Comparison of ENCODE assay signal across 21 cellular contexts in the genomic region with DNA sequence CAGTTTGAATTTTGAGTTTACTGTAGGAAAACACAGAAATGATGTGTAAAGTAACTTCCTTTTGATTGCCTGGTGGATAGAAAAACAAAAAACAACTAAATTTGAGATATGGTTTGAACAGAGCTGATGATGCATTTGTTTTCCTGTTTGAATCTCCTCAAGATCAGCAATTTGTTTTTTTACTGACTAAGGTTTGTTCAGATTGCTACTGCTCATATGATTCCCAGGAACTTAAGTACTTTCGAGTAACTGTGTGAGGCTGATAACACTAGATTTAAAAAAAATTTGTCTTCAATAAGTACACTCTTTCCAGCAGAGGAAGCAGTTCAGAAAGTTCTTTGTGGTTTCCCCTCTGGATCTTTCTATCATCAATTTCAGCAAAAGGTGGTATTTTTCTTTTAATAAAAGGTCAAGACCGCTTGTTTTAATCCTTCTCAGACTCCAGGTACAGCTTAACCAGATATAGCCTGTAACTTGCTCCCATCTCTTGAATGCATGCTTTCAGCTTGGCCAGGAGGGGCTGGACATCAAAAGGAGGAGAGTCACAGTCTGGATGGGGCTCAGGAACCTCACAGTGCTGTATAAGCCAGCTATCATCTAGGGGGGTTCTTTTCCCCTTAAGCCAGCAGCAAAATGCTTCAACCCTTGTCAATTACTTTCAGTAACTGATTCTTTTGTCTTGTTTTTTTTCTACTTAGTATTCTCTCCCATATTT. TPM values are rescaled to one million over a fixed set of nuclear protein-coding genes. Genes with fewer than 3 reads are reported as not detected.
DNase-seq lines count a peak whose midpoint lies in the region; ATAC-seq, FAIRE-seq and TF ChIP-seq lines count a peak whose summit lies in the region.
"Had no signal": no experiment of that assay in that cellular context is flagged by ENCODE, and none has a peak within 500 bp of the region (broad histone marks: within the 10 kb centered on the region; RNA-seq: fewer than 3 reads in every experiment).

No MANE protein-coding gene starts in this region.

- no peaks in the 10 kb centered on the region for H3K79me2 ChIP-seq in GM12878 (ENCODE audit: control insufficient read depth, insufficient read depth, low read length)

- FAIRE-seq in GM12878 (lab: Jason Lieb, UNC): no peak
- FAIRE-seq: A549, K562 had no signal

- TF ChIP-seq CTCF in GM12878 (IDR thresholded peaks at IDR 0.05 in 2 of 3, conservative IDR thresholded peaks at IDR 0.05 in 1 of 3; ENCODE audit: control insufficient read depth in 2 of 3, extremely low read depth in 1 of 3, insufficient read depth in 1 of 3, low read depth in 3 of 3, low read length in 3 of 3) (no peak), tibial nerve (IDR thresholded peaks at IDR 0.05) (no peak)

- H3K4me3 ChIP-seq in GM12878: no peak overlapping the region
- no peak overlapping the region for H3K4me3 ChIP-seq in mesodermal cell (ENCODE audit: extremely low read depth, insufficient read depth, low read length, poor library complexity, severe bottlenecking)
- no peak overlapping the region for H3K4me3 ChIP-seq in tibial nerve
- H3K4me3 ChIP-seq: A549, HAP-1, K562, SJSA1 had no signal

- peak; percentile 32 for ATAC-seq in left ventricle myocardium superior
- ATAC-seq in GM12878: no peak
- ATAC-seq: A549, K562, PC-3 had no signal

- H3K9me3 ChIP-seq in GM12878 (replicated peaks; ENCODE audit: control insufficient read depth, insufficient read depth, low read length): peaks cover 10% of the 10 kb centered on the region
- H3K9me3 ChIP-seq in mesodermal cell (ENCODE audit: control insufficient read depth, low read length): no peaks in the 10 kb centered on the region
- H3K9me3 ChIP-seq in tibial nerve: peaks cover 0 to 10% (median under 1%) of the 10 kb centered on the region in 4 donors
- H3K9me3 ChIP-seq: A549, SJSA1 had no signal

- POLR2A ChIA-PET in GM12878 (lab: Charles Lee): no interaction called here

- H3K27ac ChIP-seq in GM12878 (ENCODE audit: control insufficient read depth, insufficient read depth): no peak overlapping the region
- H3K27ac ChIP-seq in mesodermal cell (ENCODE audit: low read depth, low read length, severe bottlenecking): peak overlapping the region; percentile 41
- H3K27ac ChIP-seq in tibial nerve: peak overlapping the region in 2 of 4 donors; percentile 33 to 63
- H3K27ac ChIP-seq: A549, C4-2B, RWPE1, SJSA1 had no signal

- RAD21 ChIA-PET in GM12878 (lab: Charles Lee; ENCODE audit: unreplicated experiment): interaction anchor here (1.7 to 2.0 kb wide), 2 partner anchors 49 to 55 kb away, joined by 3 to 5 read pairs; no protein-coding TSS in a partner anchor

- 30% methylated on average over 2 of the region's 2 CpGs for WGBS in GM12878 (ENCODE audit: insufficient coverage, insufficient replicate concordance, low lambda C conversion rate, missing lambda C conversion rate)
- 100% methylated on average over 1 of the region's 2 CpGs; no CpG with 5 or more reads in 1 of the 2 experiments for WGBS in mesodermal cell (ENCODE audit: insufficient coverage in 2 of 2), 2 experiments
- WGBS in tibial nerve, 2 donors: 36 to 54% methylated on average over 2 of the region's 2 CpGs

- TF ChIP-seq RAD21 in GM12878 (IDR thresholded peaks at IDR 0.05; ENCODE audit: insufficient read depth, low read depth, low read length): no peak

- no peaks in the 10 kb centered on the region for H3K27me3 ChIP-seq in GM12878 (replicated peaks in 1 of 2; ENCODE audit: control insufficient read depth in 2 of 2, insufficient read depth in 2 of 2, low read length in 1 of 2)
- H3K27me3 ChIP-seq in tibial nerve: no peaks in the 10 kb centered on the region
- H3K27me3 ChIP-seq: SJSA1 had no signal

- intact Hi-C loops in left ventricle myocardium superior (cut with micrococcal nuclease) (no loop called here), cardiac septum (cut with DNase I) (no loop called here), GM12878 (cut with micrococcal nuclease; ENCODE audit: unreplicated experiment) (loop anchor here (10.0 kb wide), 1 partner anchor 110 kb away; no protein-coding TSS in a partner anchor)

- TF ChIP-seq EP300 in GM12878 (IDR thresholded peaks at IDR 0.05; ENCODE audit: borderline replicate concordance in 1 of 2, control insufficient read depth in 1 of 2, low read depth in 2 of 2, low read length in 2 of 2): no peak
- TF ChIP-seq EP300 in tibial nerve (IDR thresholded peaks at IDR 0.05): peak; percentile 54 to 75

- H4K20me1 ChIP-seq in GM12878 (ENCODE audit: control insufficient read depth, insufficient read depth): no peaks in the 10 kb centered on the region

- CTCF ChIA-PET in GM12878 (lab: Yijun Ruan, JAX): interaction anchor here (0.6 to 11.9 kb wide), 6 partner anchors 19 to 1791 kb away, joined by 3 to 93 read pairs (median 6); no protein-coding TSS in a partner anchor

- no peak overlapping the region for H3K4me2 ChIP-seq in GM12878 (ENCODE audit: control insufficient read depth, insufficient read depth)
- H3K4me2 ChIP-seq: A549 had no signal

- TF ChIP-seq POLR2A in GM12878 (IDR thresholded peaks at IDR 0.05; ENCODE audit: low read depth, low read length): no peak
- TF ChIP-seq POLR2A in tibial nerve (IDR thresholded peaks at IDR 0.05): no peak

- no peak overlapping the region for H3K9ac ChIP-seq in GM12878 (ENCODE audit: control insufficient read depth, insufficient read depth, low read length)

- peak overlapping the region; percentile 15 for H2AFZ ChIP-seq in GM12878 (ENCODE audit: control insufficient read depth, low read depth, low read length)

- no TSS peak for BruUV-seq in GM12878 (replicated peaks; lab: Mats Ljungman, UMichigan)

- no peak for DNase-seq in left ventricle myocardium superior
- no peak for DNase-seq in cardiac septum (ENCODE audit: low spot score)
- DNase-seq in GM12878 (ENCODE audit: low read depth, low spot score): no peak
- no peak for DNase-seq in tibial nerve (ENCODE audit: low spot score in 2 of 2)
- DNase-seq in HPDE6-E6E7 (ENCODE audit: extremely low spot score): no peak
- no peak for DNase-seq in HuH-7 (ENCODE audit: low spot score)
- no peak for DNase-seq in DMS114 treated with DMSO at 0.1 percent for 48 hours (lab: John Stamatoyannopoulos, UW; ENCODE audit: unreplicated experiment)
- DNase-seq: DMS 273 treated with DMSO at 0.1 percent for 48 hours, NCI-H1417 treated with DMSO at 0.1 percent for 48 hours, NCI-H1930, NCI-H748 treated with DMSO at 0.1 percent for 48 hours, PC-3 had no signal

- in situ Hi-C loops in GM12878 (cut with MboI): no loop called here

- no peaks in the 10 kb centered on the region for H3K36me3 ChIP-seq in GM12878 (ENCODE audit: control insufficient read depth in 2 of 2, insufficient read depth in 2 of 2, low read length in 1 of 2)
- H3K36me3 ChIP-seq in mesodermal cell (ENCODE audit: control insufficient read depth, insufficient read depth, low read length): no peaks in the 10 kb centered on the region
- no peaks in the 10 kb centered on the region for H3K36me3 ChIP-seq in tibial nerve
- H3K36me3 ChIP-seq: HAP-1, SJSA1 had no signal

- peaks cover 32% of the 10 kb centered on the region for H3K4me1 ChIP-seq in GM12878 (ENCODE audit: control insufficient read depth, insufficient read depth, low read length)
- peaks cover 6% of the 10 kb centered on the region for H3K4me1 ChIP-seq in mesodermal cell (ENCODE audit: control insufficient read depth, insufficient read depth, low read length, poor library complexity, severe bottlenecking)
- no peaks in the 10 kb centered on the region for H3K4me1 ChIP-seq in tibial nerve
- H3K4me1 ChIP-seq: A549, SJSA1 had no signal

- SMC1A ChIA-PET in GM12878 (lab: Charles Lee; ENCODE audit: uncharacterized antibody, unreplicated experiment): interaction anchor here (0.8 to 3.0 kb wide), 10 partner anchors 8 to 304 kb away, joined by 3 to 11 read pairs (median 5); no protein-coding TSS in a partner anchor

RNA-seq across cellular contexts. Expression of a gene that starts 12.3 kb away (rescaled TPM):
- total RNA-seq in left ventricle myocardium superior (not detected), cardiac septum (not detected), GM12878 (2014; rRNA removed) (0.38 TPM in 1 of 2 replicates, not detected in the other), GM12878 (2014; rRNA removed; fragmentation: Illumina TruSeq; extraction: Trizol) (not detected in 2 replicates), GM12878 (2021) (not detected in 2 replicates), tibial nerve (not detected)
- total RNA-seq in GM12878 (2013; cell fraction: nucleolus; rRNA removed): not detected in 2 replicates
- not detected for polyA plus RNA-seq in GM12878 (2011; ENCODE audit: low read depth)
- polyA plus RNA-seq in GM12878 (2011; rRNA removed) (0.14 and 0.27 TPM in 2 replicates), GM12878 (2014; fragmentation: Illumina TruSeq; extraction: Trizol) (0.71 TPM in 1 of 2 replicates, not detected in the other), GM12878 (2014; fragmentation: Nextera tagmentation; extraction: Ambion mirVana) (under 1 TPM; 0.47 to 0.49 TPM), GM12878 (2014; rRNA removed) (not detected in 2 replicates), GM12878 (2016; fragmentation: Nextera tagmentation; extraction: Ambion mirVana) (under 1 TPM; 0.39 to 0.86 TPM)
- 0.28 TPM in 2 replicates for polyA plus RNA-seq in GM12878 (2011; cell fraction: cytosol; rRNA removed)
- 0.27 TPM in 1 of 2 replicates, not detected in the other for polyA plus RNA-seq in GM12878 (2011; cell fraction: nucleus; rRNA removed)
- not detected in 2 replicates for polyA plus RNA-seq in GM12878 (2012)
- 0.52 TPM in 1 of 2 replicates, not detected in the other for polyA minus RNA-seq in GM12878 (2011; rRNA and poly(A)+ RNA removed)
- not detected in 2 replicates for polyA minus RNA-seq in GM12878 (2011; cell fraction: cytosol; rRNA and poly(A)+ RNA removed)
- polyA minus RNA-seq in GM12878 (2011; cell fraction: nucleus; rRNA and poly(A)+ RNA removed): not detected in 2 replicates
- not detected for polyA plus RNA-seq in mesodermal cell (2013, experiment 1 of 2)
- not detected for polyA plus RNA-seq in mesodermal cell (2013, experiment 2 of 2)
- total RNA-seq: Daoy, K562, NCI-H460, PC-3, SJSA1 had no signal
- polyA plus RNA-seq: A549 had no signal

RNA-seq across cellular contexts. Expression of a gene that starts 34.3 kb away (rescaled TPM):
- total RNA-seq in left ventricle myocardium superior (13.4 TPM), cardiac septum (8.8 TPM), GM12878 (2014; rRNA removed) (0.27 and 0.56 TPM in 2 replicates), GM12878 (2014; rRNA removed; fragmentation: Illumina TruSeq; extraction: Trizol) (0.37 and 0.67 TPM in 2 replicates), GM12878 (2021) (0.88 and 1.2 TPM in 2 replicates), tibial nerve (10 to 100 TPM; 27.8 to 55.8 (median 38.3) TPM)
- total RNA-seq in GM12878 (2013; cell fraction: nucleolus; rRNA removed): 0.61 and 0.88 TPM in 2 replicates
- 0.33 TPM for polyA plus RNA-seq in GM12878 (2011; ENCODE audit: low read depth)
- polyA plus RNA-seq in GM12878 (2011; rRNA removed) (0.10 and 0.19 TPM in 2 replicates), GM12878 (2014; fragmentation: Illumina TruSeq; extraction: Trizol) (0.22 and 0.69 TPM in 2 replicates), GM12878 (2014; fragmentation: Nextera tagmentation; extraction: Ambion mirVana) (1 to 10 TPM; 1.8 to 2.4 TPM), GM12878 (2014; rRNA removed) (0.91 and 1.4 TPM in 2 replicates), GM12878 (2016; fragmentation: Nextera tagmentation; extraction: Ambion mirVana) (under 1 TPM; 0.19 to 0.24 TPM)
- 0.07 TPM in 1 of 2 replicates, not detected in the other for polyA plus RNA-seq in GM12878 (2011; cell fraction: cytosol; rRNA removed)
- 0.37 TPM in 1 of 2 replicates, not detected in the other for polyA plus RNA-seq in GM12878 (2011; cell fraction: nucleus; rRNA removed)
- polyA plus RNA-seq in GM12878 (2012): 0.07 and 0.09 TPM in 2 replicates
- polyA minus RNA-seq in GM12878 (2011; rRNA and poly(A)+ RNA removed): not detected in 2 replicates
- polyA minus RNA-seq in GM12878 (2011; cell fraction: cytosol; rRNA and poly(A)+ RNA removed): not detected in 2 replicates
- not detected in 2 replicates for polyA minus RNA-seq in GM12878 (2011; cell fraction: nucleus; rRNA and poly(A)+ RNA removed)
- not detected for polyA plus RNA-seq in mesodermal cell (2013, experiment 1 of 2)
- polyA plus RNA-seq in mesodermal cell (2013, experiment 2 of 2): not detected
- total RNA-seq: Daoy, NCI-H460, PC-3 had no signal
- polyA plus RNA-seq: A549 had no signal
